In genomic region chr18:55452123-55452611, GRCh38 we compare ENCODE assay signal across 13 cellular contexts.
DNase-seq lines count a peak whose midpoint lies in the region; ATAC-seq and TF ChIP-seq lines count a peak whose summit lies in the region.
"Had no signal": no experiment of that assay in that cellular context is flagged by ENCODE, and none has a peak within 500 bp of the region (broad histone marks: within the 10 kb centered on the region; RNA-seq: fewer than 3 reads in every experiment).

No MANE protein-coding gene starts in this region.

- H3K14ac ChIP-seq in mesenchymal stem cell (ENCODE audit: low read length in 2 of 2): no peak overlapping the region

- TF ChIP-seq CTCF in right atrium auricular region (IDR thresholded peaks at IDR 0.05) (no peak), vagina (IDR thresholded peaks at IDR 0.05) (no peak)

- no peaks in the 10 kb centered on the region for H3K36me3 Mint-ChIP-seq in CD4-positive, alpha-beta memory T cell
- H3K36me3 Mint-ChIP-seq: IgD-negative memory B cell had no signal

- H2BK120ac ChIP-seq in mesenchymal stem cell (ENCODE audit: low read depth, low read length): no peak overlapping the region

- no peak overlapping the region for H2BK5ac ChIP-seq in mesenchymal stem cell (ENCODE audit: low read depth, low read length, poor library complexity, severe bottlenecking)

- H3K27ac ChIP-seq in right atrium auricular region: peak overlapping the region in 1 of 2 donors; percentile 44
- peak overlapping the region; percentile 26 for H3K27ac ChIP-seq in caudate nucleus (ENCODE audit: low read depth, low read length)
- H3K27ac ChIP-seq in mesenchymal stem cell (ENCODE audit: low read length, poor library complexity, severe bottlenecking): no peak overlapping the region
- peak overlapping the region; percentile 72 for H3K27ac ChIP-seq in vagina
- no peak overlapping the region for H3K27ac ChIP-seq in CD4-positive, alpha-beta memory T cell (ENCODE audit: low read depth, low read length)

- peaks cover 27% of the 10 kb centered on the region for H3K79me1 ChIP-seq in mesenchymal stem cell (replicated peaks; ENCODE audit: low read length, poor library complexity, severe bottlenecking)

- H3K23ac ChIP-seq in mesenchymal stem cell (ENCODE audit: low read length in 2 of 2): no peak overlapping the region

- no peak overlapping the region for H3K4me3 Mint-ChIP-seq in CD4-positive, alpha-beta memory T cell
- H3K4me3 Mint-ChIP-seq: activated T-cell treated with anti-CD3 and anti-CD28 coated beads, Interleukin-2, amount 50 U/mL, for 4 hours; IgD-negative memory B cell had no signal

- no peak overlapping the region for H2AFZ ChIP-seq in mesenchymal stem cell (ENCODE audit: low read depth, low read length)

- CTCF ChIA-PET in CD4-positive, alpha-beta memory T cell (lab: Charles Lee; ENCODE audit: partially characterized antibody): no interaction called here

- H3K27me3 Mint-ChIP-seq in CD4-positive, alpha-beta memory T cell: no peaks in the 10 kb centered on the region
- H3K27me3 Mint-ChIP-seq: IgD-negative memory B cell had no signal

- intact Hi-C loops in Right ventricle myocardium inferior (cut with DNase I) (no loop called here), vagina (cut with DNase I) (no loop called here)
- intact Hi-C loops in CD4-positive, alpha-beta memory T cell (cut with micrococcal nuclease): no loop called here

- H3K9ac ChIP-seq in mesenchymal stem cell (ENCODE audit: low read length): no peak overlapping the region

- no peak for TF ChIP-seq POLR2A in vagina (IDR thresholded peaks at IDR 0.05)

- POLR2A ChIA-PET in CD4-positive, alpha-beta memory T cell (lab: Charles Lee; ENCODE audit: partially characterized antibody): no interaction called here

- H4K8ac ChIP-seq in mesenchymal stem cell (ENCODE audit: low read length): peak overlapping the region; percentile 36

- no peak overlapping the region for H3K27ac Mint-ChIP-seq in CD4-positive, alpha-beta memory T cell
- H3K27ac Mint-ChIP-seq: IgD-negative memory B cell had no signal

- 90% methylated on average over 1 of the region's 1 CpG for WGBS in mesenchymal stem cell

- H3K9me3 ChIP-seq in right atrium auricular region (no peaks in the 10 kb centered on the region), mesenchymal stem cell (ENCODE audit: control insufficient read depth, low read length) (no peaks in the 10 kb centered on the region), vagina (no peaks in the 10 kb centered on the region)
- no peaks in the 10 kb centered on the region for H3K9me3 ChIP-seq in CD4-positive, alpha-beta memory T cell (ENCODE audit: control insufficient read depth in 1 of 2, low read length in 2 of 2)

- no peak overlapping the region for H2BK12ac ChIP-seq in mesenchymal stem cell (ENCODE audit: low read length in 2 of 2)

- H3K4me1 Mint-ChIP-seq in CD4-positive, alpha-beta memory T cell: no peaks in the 10 kb centered on the region

- H4K91ac ChIP-seq in mesenchymal stem cell (ENCODE audit: low read length): no peak overlapping the region

- H3K9me3 Mint-ChIP-seq in CD4-positive, alpha-beta memory T cell: peaks cover 0 to 1% (median 0%) of the 10 kb centered on the region in 8 donors
- H3K9me3 Mint-ChIP-seq: activated T-cell treated with anti-CD3 and anti-CD28 coated beads, Interleukin-2, amount 50 U/mL, for 4 hours; IgD-negative memory B cell had no signal

- H3K4me1 ChIP-seq in right atrium auricular region: peaks cover 0 to 12% of the 10 kb centered on the region in 2 donors
- no peaks in the 10 kb centered on the region for H3K4me1 ChIP-seq in mesenchymal stem cell (ENCODE audit: control insufficient read depth, insufficient read depth, low read depth, low read length)
- H3K4me1 ChIP-seq in vagina: peaks cover 46% of the 10 kb centered on the region
- no peaks in the 10 kb centered on the region for H3K4me1 ChIP-seq in CD4-positive, alpha-beta memory T cell (ENCODE audit: insufficient read depth, low read length)

- DNase-seq in Right ventricle myocardium inferior (ENCODE audit: missing footprints): no peak
- DNase-seq in right atrium auricular region (ENCODE audit: low spot score): no peak
- DNase-seq in caudate nucleus (lab: John Stamatoyannopoulos, UW): peak in 6 of 61 donors; percentile 3 to 19 (median 4)
- no peak for DNase-seq in mesenchymal stem cell
- peak in 1 of 2 donors; percentile 89 for DNase-seq in vagina (ENCODE audit: extremely low spot score in 2 of 2)
- no peak for DNase-seq in kidney tubule cell (ENCODE audit: low spot score)
- no peak for DNase-seq in CD4-positive, alpha-beta memory T cell
- DNase-seq: ACHN; activated T-cell treated with anti-CD3 and anti-CD28 coated beads, Interleukin-2, amount 50 U/mL, for 4 hours; small intestine had no signal

- H2BK15ac ChIP-seq in mesenchymal stem cell (ENCODE audit: low read depth, poor library complexity, severe bottlenecking): no peak overlapping the region

- no peak overlapping the region for H2AK5ac ChIP-seq in mesenchymal stem cell (ENCODE audit: low read length, severe bottlenecking)

- no peak overlapping the region for H3K4ac ChIP-seq in mesenchymal stem cell (ENCODE audit: low read depth in 1 of 2, low read length in 2 of 2)

- H3K4me3 ChIP-seq in right atrium auricular region (no peak overlapping the region), mesenchymal stem cell (ENCODE audit: insufficient read depth in 1 of 2, low read depth in 1 of 2, low read length in 2 of 2) (no peak overlapping the region), vagina (no peak overlapping the region)
- no peak overlapping the region for H3K4me3 ChIP-seq in CD4-positive, alpha-beta memory T cell (ENCODE audit: low read length in 2 of 2)

- H3K4me2 ChIP-seq in mesenchymal stem cell (ENCODE audit: low read length, poor library complexity, severe bottlenecking): no peak overlapping the region

- no peak overlapping the region for H3K18ac ChIP-seq in mesenchymal stem cell (ENCODE audit: low read depth in 1 of 2, low read length in 2 of 2)

- peak; percentile 68 for ATAC-seq in Right ventricle myocardium inferior
- no peak for ATAC-seq in HG03378 (IDR thresholded peaks at IDR 0.05; ENCODE audit: unreplicated experiment)
- ATAC-seq: activated T-cell treated with anti-CD3 and anti-CD28 coated beads, Interleukin-2, amount 50 U/mL, for 4 hours; HCT116 had no signal

- no peaks in the 10 kb centered on the region for H3K36me3 ChIP-seq in right atrium auricular region
- no peaks in the 10 kb centered on the region for H3K36me3 ChIP-seq in mesenchymal stem cell (ENCODE audit: control insufficient read depth in 1 of 2, insufficient read depth in 2 of 2, low read depth in 1 of 2, low read length in 2 of 2)
- H3K36me3 ChIP-seq in vagina: no peaks in the 10 kb centered on the region
- no peaks in the 10 kb centered on the region for H3K36me3 ChIP-seq in CD4-positive, alpha-beta memory T cell (ENCODE audit: insufficient read depth, low read length)

- no peaks in the 10 kb centered on the region for H3K27me3 ChIP-seq in right atrium auricular region
- H3K27me3 ChIP-seq in mesenchymal stem cell (ENCODE audit: control insufficient read depth in 1 of 2, insufficient read depth in 1 of 2, low read length in 2 of 2): no peaks in the 10 kb centered on the region
- H3K27me3 ChIP-seq in vagina: no peaks in the 10 kb centered on the region
- H3K27me3 ChIP-seq in CD4-positive, alpha-beta memory T cell (ENCODE audit: insufficient read depth, low read length): no peaks in the 10 kb centered on the region

Comparison
In these comparisons a context has a peak if more than half of its experiments do, and no peak if none do; other contexts are left out.
1. H3K27ac ChIP-seq: peak in caudate nucleus (single experiment) and vagina (single experiment); none in mesenchymal stem cell (single experiment) and CD4-positive, alpha-beta memory T cell (single experiment).